23 cellular contexts compared by ENCODE assay signal in the genomic region with DNA sequence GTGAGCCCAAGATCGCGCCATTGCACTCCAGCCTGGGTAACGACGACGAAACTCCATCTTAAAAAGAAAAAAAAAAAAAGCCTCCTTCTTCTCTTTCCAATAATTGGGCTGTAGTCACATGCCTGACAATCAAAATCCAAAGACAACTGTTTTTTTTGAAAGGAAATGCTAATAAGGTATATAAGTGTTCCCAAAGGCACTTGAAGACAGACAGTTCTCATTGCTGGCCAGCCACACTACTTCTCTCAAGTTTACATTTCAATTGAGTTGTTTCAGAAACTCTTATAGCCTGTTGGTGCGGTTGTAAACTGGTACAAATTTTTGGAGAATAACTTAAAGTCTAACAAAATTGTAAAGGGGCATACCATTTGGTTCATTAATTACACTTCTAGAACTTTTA.
"Had no signal": no experiment of that assay in that cellular context is flagged by ENCODE, and none has a peak within 500 bp of the region (broad histone marks: within the 10 kb centered on the region; RNA-seq: fewer than 3 reads in every experiment).

No MANE protein-coding gene starts in this region.

- H3K4me3 ChIP-seq: lung, right lobe of liver, skin epidermis, thoracic aorta had no signal

- H3K4me3 Mint-ChIP-seq: activated CD4-positive, alpha-beta memory T cell treated with anti-CD3 and anti-CD28 coated beads for 36 hours; activated T-cell treated with anti-CD3 and anti-CD28 coated beads, Interleukin-2, amount 50 U/mL, for 72 hours; immature natural killer cell; naive B cell; neural crest cell; stimulated activated memory B cell treated with anti-CD40 and anti-IgM and Interleukin-4, amounts not matched to agents 10 μg/mL and 1 μg/mL and 100 μg/mL, for 72 hours; type B pancreatic cell had no signal

- DNase-seq: activated CD4-positive, alpha-beta memory T cell treated with anti-CD3 and anti-CD28 coated beads for 36 hours; activated CD4-positive, alpha-beta T cell treated with anti-CD3 and anti-CD28 coated beads for 4 hours; activated effector memory CD4-positive, alpha-beta T cell treated with Interleukin-2 at 50 U/mL for 16 hours; activated T-cell treated with anti-CD3 and anti-CD28 coated beads, Interleukin-2, amount 50 U/mL, for 72 hours; amniotic stem cell; cerebellar nuclear complex; foreskin keratinocyte; immature natural killer cell; naive B cell; posterior cingulate gyrus; right lobe of liver; stimulated activated CD4-positive, alpha-beta T cell treated with anti-CD3 and anti-CD28 coated beads, Interleukin-2, amount 100 ng/mL, for 24 hours; T-helper 1 cell; T-helper 9 cell had no signal

- ATAC-seq: activated naive CD4-positive, alpha-beta T cell treated with anti-CD3 and anti-CD28 coated beads, Interleukin-2, amount 50 U/mL, for 72 hours; activated T-cell treated with anti-CD3 and anti-CD28 coated beads, Interleukin-2, amount 50 U/mL, for 72 hours; foreskin keratinocyte; left lobe of liver; right lobe of liver; SK-N-SH treated with all-trans-retinoic acid at 6 μM for 48 hours; stimulated activated memory B cell treated with anti-CD40 and anti-IgM and Interleukin-4, amounts not matched to agents 10 μg/mL and 1 μg/mL and 100 μg/mL, for 72 hours had no signal

- H3K27ac Mint-ChIP-seq: activated CD4-positive, alpha-beta memory T cell treated with anti-CD3 and anti-CD28 coated beads for 36 hours; activated naive CD4-positive, alpha-beta T cell treated with anti-CD3 and anti-CD28 coated beads, Interleukin-2, amount 50 U/mL, for 72 hours had no signal

- H3K9me3 ChIP-seq: right lobe of liver, thoracic aorta had no signal

- H3K36me3 ChIP-seq: right lobe of liver had no signal

- H3K27me3 Mint-ChIP-seq: activated CD4-positive, alpha-beta memory T cell treated with anti-CD3 and anti-CD28 coated beads for 36 hours; naive B cell; stimulated activated memory B cell treated with anti-CD40 and anti-IgM and Interleukin-4, amounts not matched to agents 10 μg/mL and 1 μg/mL and 100 μg/mL, for 72 hours; type B pancreatic cell had no signal

- H3K27ac ChIP-seq: foreskin keratinocyte, right lobe of liver, skin epidermis, thoracic aorta had no signal

- H3K36me3 Mint-ChIP-seq: activated naive CD4-positive, alpha-beta T cell treated with anti-CD3 and anti-CD28 coated beads, Interleukin-2, amount 50 U/mL, for 72 hours had no signal

- H3K9me3 Mint-ChIP-seq: activated CD4-positive, alpha-beta memory T cell treated with anti-CD3 and anti-CD28 coated beads for 36 hours; activated naive CD4-positive, alpha-beta T cell treated with anti-CD3 and anti-CD28 coated beads, Interleukin-2, amount 50 U/mL, for 72 hours; activated T-cell treated with anti-CD3 and anti-CD28 coated beads, Interleukin-2, amount 50 U/mL, for 72 hours; immature natural killer cell; naive B cell; neural crest cell; stimulated activated memory B cell treated with anti-CD40 and anti-IgM and Interleukin-4, amounts not matched to agents 10 μg/mL and 1 μg/mL and 100 μg/mL, for 72 hours; type B pancreatic cell had no signal

- H3K4me1 ChIP-seq: foreskin keratinocyte, right lobe of liver had no signal
